ENCODE assay signal across 20 cellular contexts in the genomic region with DNA sequence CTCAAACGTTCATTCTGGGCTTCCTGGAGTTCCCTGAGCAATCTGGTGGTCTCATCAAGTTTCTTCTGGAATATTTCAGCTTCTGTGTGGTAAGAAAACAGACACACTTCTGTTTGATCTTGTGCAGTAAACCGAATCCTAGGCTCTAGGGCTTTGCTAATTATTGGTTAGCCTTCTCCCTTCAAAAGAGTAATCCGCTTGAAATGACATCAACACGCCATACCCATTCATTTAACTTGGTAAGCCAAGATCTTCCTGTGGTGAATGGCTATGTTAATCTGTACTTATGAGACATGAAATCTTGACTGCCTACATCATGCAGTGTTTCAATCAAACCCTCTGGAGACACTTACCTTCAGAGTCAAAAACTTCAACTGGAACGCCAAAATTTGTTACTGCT. TPM values are rescaled to one million over a fixed set of nuclear protein-coding genes. Genes with fewer than 3 reads are reported as not detected.
DNase-seq lines count a peak whose midpoint lies in the region; ATAC-seq and TF ChIP-seq lines count a peak whose summit lies in the region.
"Had no signal": no experiment of that assay in that cellular context is flagged by ENCODE, and none has a peak within 500 bp of the region (broad histone marks: within the 10 kb centered on the region; RNA-seq: fewer than 3 reads in every experiment).

No MANE protein-coding gene starts in this region.

- no peaks in the 10 kb centered on the region for H3K9me3 ChIP-seq in CD4-positive, CD25-positive, alpha-beta regulatory T cell (ENCODE audit: control insufficient read depth in 2 of 2, low read length in 2 of 2)
- no peaks in the 10 kb centered on the region for H3K9me3 ChIP-seq in Peyer's patch

- H3K27ac ChIP-seq in CD4-positive, CD25-positive, alpha-beta regulatory T cell (ENCODE audit: insufficient read depth, low read length, poor library complexity, severe bottlenecking), result no peak overlapping the region
- H3K27ac ChIP-seq in Peyer's patch, result no peak overlapping the region

- H3K9me3 Mint-ChIP-seq in activated CD4-positive, alpha-beta T cell treated with anti-CD3 and anti-CD28 coated beads for 36 hours (ENCODE audit: low read depth), result no peaks in the 10 kb centered on the region
- H3K9me3 Mint-ChIP-seq in CD4-positive, CD25-positive, alpha-beta regulatory T cell, result no peaks in the 10 kb centered on the region
- H3K9me3 Mint-ChIP-seq in immature natural killer cell, result no peaks in the 10 kb centered on the region

- peaks cover 52% of the 10 kb centered on the region for H3K36me3 Mint-ChIP-seq in activated CD4-positive, alpha-beta T cell treated with anti-CD3 and anti-CD28 coated beads for 36 hours (ENCODE audit: low read depth)
- peaks cover 49% of the 10 kb centered on the region for H3K36me3 Mint-ChIP-seq in CD4-positive, CD25-positive, alpha-beta regulatory T cell
- peaks cover 28 to 60% (median 41%) of the 10 kb centered on the region in 3 donors for H3K36me3 Mint-ChIP-seq in immature natural killer cell

- H3K27me3 Mint-ChIP-seq in activated CD4-positive, alpha-beta T cell treated with anti-CD3 and anti-CD28 coated beads for 36 hours, result no peaks in the 10 kb centered on the region
- no peaks in the 10 kb centered on the region for H3K27me3 Mint-ChIP-seq in CD4-positive, CD25-positive, alpha-beta regulatory T cell
- peaks cover 2 to 9% (median 5%) of the 10 kb centered on the region in 3 donors for H3K27me3 Mint-ChIP-seq in immature natural killer cell (ENCODE audit: low read depth in 3 of 3)

- H3K4me3 Mint-ChIP-seq in activated CD4-positive, alpha-beta T cell treated with anti-CD3 and anti-CD28 coated beads for 36 hours, result no peak overlapping the region
- no peak overlapping the region for H3K4me3 Mint-ChIP-seq in CD4-positive, CD25-positive, alpha-beta regulatory T cell
- H3K4me3 Mint-ChIP-seq in immature natural killer cell, result no peak overlapping the region

- TF ChIP-seq CTCF in Peyer's patch (IDR thresholded peaks at IDR 0.05), result no peak

- CTCF ChIA-PET in activated CD4-positive, alpha-beta T cell treated with anti-CD3 and anti-CD28 coated beads for 36 hours (lab: Charles Lee), result interaction anchor here (0.8 to 14.5 kb wide), 2 partner anchors 35 to 486 kb away, joined by 3 to 304 read pairs; no protein-coding TSS in a partner anchor

- no peak for ATAC-seq in activated CD4-positive, alpha-beta T cell treated with anti-CD3 and anti-CD28 coated beads for 36 hours
- no peak for ATAC-seq in CD4-positive, CD25-positive, alpha-beta regulatory T cell (ENCODE audit: low read depth in 2 of 2)
- ATAC-seq in HG02870 (IDR thresholded peaks at IDR 0.05; ENCODE audit: unreplicated experiment), result no peak
- ATAC-seq: HepG2 had no signal

- TF ChIP-seq POLR2A in Peyer's patch (IDR thresholded peaks at IDR 0.05), result no peak

- intact Hi-C loops in activated CD4-positive, alpha-beta T cell treated with anti-CD3 and anti-CD28 coated beads for 36 hours (cut with DNase I, micrococcal nuclease), result loop anchor here in 1 of 2 experiments (10.0 kb wide), 1 partner anchor 106 kb away; no protein-coding TSS in a partner anchor

- H3K27me3 ChIP-seq in CD4-positive, CD25-positive, alpha-beta regulatory T cell (ENCODE audit: control insufficient read depth, insufficient read depth, low read length), result no peaks in the 10 kb centered on the region
- H3K27me3 ChIP-seq in Peyer's patch, result no peaks in the 10 kb centered on the region

- H3K4me1 Mint-ChIP-seq in activated CD4-positive, alpha-beta T cell treated with anti-CD3 and anti-CD28 coated beads for 36 hours, result peaks cover 37% of the 10 kb centered on the region
- peaks cover 19 to 45% (median 31%) of the 10 kb centered on the region in 4 donors for H3K4me1 Mint-ChIP-seq in CD4-positive, CD25-positive, alpha-beta regulatory T cell
- peaks cover 19 to 21% of the 10 kb centered on the region in 2 donors for H3K4me1 Mint-ChIP-seq in immature natural killer cell

- H3K4me1 ChIP-seq in CD4-positive, CD25-positive, alpha-beta regulatory T cell (ENCODE audit: control insufficient read depth, insufficient read depth, low read length, poor library complexity, severe bottlenecking), result peaks cover 16% of the 10 kb centered on the region
- no peaks in the 10 kb centered on the region for H3K4me1 ChIP-seq in Peyer's patch

- peaks cover 93% of the 10 kb centered on the region for H3K36me3 ChIP-seq in CD4-positive, CD25-positive, alpha-beta regulatory T cell (ENCODE audit: control insufficient read depth, insufficient read depth, low read length)
- peaks cover 0 to 94% (median 0%) of the 10 kb centered on the region in 3 donors for H3K36me3 ChIP-seq in Peyer's patch

- H3K4me3 ChIP-seq in CD4-positive, CD25-positive, alpha-beta regulatory T cell (ENCODE audit: low read depth, low read length), result no peak overlapping the region
- no peak overlapping the region for H3K4me3 ChIP-seq in Peyer's patch

- DNase-seq in activated CD4-positive, alpha-beta T cell treated with anti-CD3 and anti-CD28 coated beads for 36 hours, result no peak
- DNase-seq in activated CD4-positive, alpha-beta T cell treated with anti-CD3 and anti-CD28 coated beads, Interleukin-2, amount 50 U/mL, for 1 hour, result no peak
- DNase-seq in CD4-positive, CD25-positive, alpha-beta regulatory T cell, result no peak
- DNase-seq in NCI-H69 (lab: John Stamatoyannopoulos, UW), result peak; percentile 52
- DNase-seq in immature natural killer cell, result no peak
- no peak for DNase-seq in Peyer's patch
- no peak for DNase-seq in activated CD4-positive, CD25-positive, alpha-beta regulatory T cell treated with anti-CD3 and anti-CD28 coated beads, Interleukin-2, amount 50 U/mL, for 72 hours
- DNase-seq: 8988T, DMS53, GOT3, KBM-7, NCI-H1105, NCI-H2081, NCI-H2171 treated with DMSO at 0.1 percent for 48 hours, NCI-H510A, NCI-H774, OCI-M1, SHP77 treated with DMSO at 0.1 percent for 48 hours had no signal

- peak overlapping the region; percentile 42 for H3K27ac Mint-ChIP-seq in activated CD4-positive, alpha-beta T cell treated with anti-CD3 and anti-CD28 coated beads for 36 hours
- H3K27ac Mint-ChIP-seq in CD4-positive, CD25-positive, alpha-beta regulatory T cell, result peak overlapping the region in 2 of 3 donors; percentile 31 to 33
- H3K27ac Mint-ChIP-seq in immature natural killer cell, result peak overlapping the region; percentile 29 to 80 (median 58)

- POLR2A ChIA-PET in activated CD4-positive, alpha-beta T cell treated with anti-CD3 and anti-CD28 coated beads for 36 hours (lab: Charles Lee), result no interaction called here

RNA-seq across cellular contexts. Expression of gene BRD7, which starts 48.5 kb away (rescaled TPM):
- total RNA-seq in activated CD4-positive, alpha-beta T cell treated with anti-CD3 and anti-CD28 coated beads for 36 hours, result 100 to 1,000 TPM in 1 of 2 experiments, 10 to 100 TPM in 1; 87.7 to 104 TPM
- 88.6 TPM for total RNA-seq in CD4-positive, CD25-positive, alpha-beta regulatory T cell
- 10 to 100 TPM; 23.3 to 45.5 (median 32.1) TPM for polyA plus RNA-seq in CD4-positive, CD25-positive, alpha-beta regulatory T cell
- polyA plus RNA-seq in immature natural killer cell, result 10 to 100 TPM; 15.7 to 42.7 (median 39.8) TPM
- total RNA-seq in Peyer's patch, result 10 to 100 TPM; 27.8 to 46.2 (median 36.8) TPM

RNA-seq across cellular contexts. Expression of gene ADCY7, which starts 54.0 kb away (rescaled TPM):
- total RNA-seq in activated CD4-positive, alpha-beta T cell treated with anti-CD3 and anti-CD28 coated beads for 36 hours, result 10 to 100 TPM; 51.8 to 85.3 TPM
- 233 TPM for total RNA-seq in CD4-positive, CD25-positive, alpha-beta regulatory T cell
- 10 to 100 TPM; 33.1 to 52.3 (median 46.6) TPM for polyA plus RNA-seq in CD4-positive, CD25-positive, alpha-beta regulatory T cell
- 100 to 1,000 TPM in 2 of 3 donors, 10 to 100 TPM in 1; 97.6 to 209 (median 108) TPM for polyA plus RNA-seq in immature natural killer cell
- total RNA-seq in Peyer's patch, result 10 to 100 TPM in 3 of 4 donors, 1 to 10 TPM in 1; 6.5 to 67.7 (median 21.5) TPM
